11 cellular contexts compared by ENCODE assay signal in the genomic region with DNA sequence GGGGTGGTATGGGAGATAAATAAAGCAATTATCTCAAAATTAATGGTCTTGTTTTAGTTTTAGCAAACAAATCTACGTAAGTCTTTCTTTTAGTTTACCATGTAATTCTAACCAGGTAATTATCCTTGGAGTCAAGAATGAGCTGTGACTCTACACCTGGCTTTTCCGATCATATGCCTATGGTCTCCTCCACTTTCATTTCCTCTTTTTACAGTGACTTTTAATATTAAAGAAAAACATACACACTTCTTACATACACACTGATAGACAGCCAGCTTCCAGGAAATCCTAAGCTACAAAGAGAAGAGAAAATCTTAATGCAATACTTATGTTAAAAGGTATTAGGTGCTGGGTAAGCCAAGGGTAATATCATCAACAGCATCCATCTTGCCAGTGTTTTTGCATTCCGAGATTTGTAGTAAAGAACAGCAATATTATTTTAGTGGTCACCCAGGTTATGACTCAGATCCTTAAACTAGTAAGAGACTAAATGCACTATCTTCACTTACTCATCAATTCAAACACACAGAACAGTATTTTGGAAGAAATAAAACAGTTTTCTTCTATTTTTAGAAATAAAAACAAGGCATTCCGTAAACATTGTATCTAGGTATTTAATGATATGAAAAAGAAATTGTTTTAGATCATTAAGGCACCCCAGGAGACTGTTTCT. TPM values are rescaled to one million over a fixed set of nuclear protein-coding genes. Genes with fewer than 3 reads are reported as not detected.
DNase-seq lines count a peak whose midpoint lies in the region; ATAC-seq, FAIRE-seq and TF ChIP-seq lines count a peak whose summit lies in the region.
"Had no signal": no experiment of that assay in that cellular context is flagged by ENCODE, and none has a peak within 500 bp of the region (broad histone marks: within the 10 kb centered on the region; RNA-seq: fewer than 3 reads in every experiment).

No MANE protein-coding gene starts in this region.

- CTCF ChIA-PET in activated naive CD4-positive, alpha-beta T cell treated with anti-CD3 and anti-CD28 coated beads for 36 hours (lab: Charles Lee): interaction anchor here (0.5 kb wide), 1 partner anchor 930 kb away, joined by 3 read pairs; no protein-coding TSS in a partner anchor

- H3K27ac Mint-ChIP-seq in activated T-helper 17 cell treated with anti-CD3 and anti-CD28 coated beads, Interleukin-2, amount 50 U/mL, for 72 hours: no peak overlapping the region
- H3K27ac Mint-ChIP-seq in activated naive CD4-positive, alpha-beta T cell treated with anti-CD3 and anti-CD28 coated beads for 36 hours: no peak overlapping the region
- H3K27ac Mint-ChIP-seq: T-helper 2 cell treated with Interferon-gamma antibody and Interleukin-4, amounts not matched to agents 5 μg/mL and 100 μg/mL, for 36 hours had no signal

- H3K4me3 ChIP-seq in HFF-Myc (replicated peaks; ENCODE audit: low read depth, low read length): peak overlapping the region; percentile 82
- peak overlapping the region; percentile 1 for H3K4me3 ChIP-seq in fibroblast of pulmonary artery (replicated peaks; ENCODE audit: low read depth, low read length)

- H3K4me3 Mint-ChIP-seq in activated T-helper 17 cell treated with anti-CD3 and anti-CD28 coated beads, Interleukin-2, amount 50 U/mL, for 72 hours: no peak overlapping the region
- H3K4me3 Mint-ChIP-seq in activated naive CD4-positive, alpha-beta T cell treated with anti-CD3 and anti-CD28 coated beads for 36 hours: no peak overlapping the region

- H3K4me1 Mint-ChIP-seq in activated T-helper 17 cell treated with anti-CD3 and anti-CD28 coated beads, Interleukin-2, amount 50 U/mL, for 72 hours: peaks cover 15% of the 10 kb centered on the region
- peaks cover 16% of the 10 kb centered on the region for H3K4me1 Mint-ChIP-seq in activated naive CD4-positive, alpha-beta T cell treated with anti-CD3 and anti-CD28 coated beads for 36 hours (ENCODE audit: low read depth)

- ATAC-seq in activated T-helper 17 cell treated with anti-CD3 and anti-CD28 coated beads, Interleukin-2, amount 50 U/mL, for 72 hours (replicated peaks): no peak

- intact Hi-C loops in activated naive CD4-positive, alpha-beta T cell treated with anti-CD3 and anti-CD28 coated beads for 36 hours (cut with micrococcal nuclease): loop anchor here (5.0 to 10.0 kb wide), 3 partner anchors 982 to 1389 kb away; no protein-coding TSS in a partner anchor

- peak; percentile 3 for FAIRE-seq in A204.1 (lab: Jason Lieb, UNC)

- H3K27me3 Mint-ChIP-seq in activated T-helper 17 cell treated with anti-CD3 and anti-CD28 coated beads, Interleukin-2, amount 50 U/mL, for 72 hours: peaks cover 49% of the 10 kb centered on the region
- H3K27me3 Mint-ChIP-seq in activated naive CD4-positive, alpha-beta T cell treated with anti-CD3 and anti-CD28 coated beads for 36 hours (ENCODE audit: low read depth): peaks cover 51% of the 10 kb centered on the region

- H3K36me3 Mint-ChIP-seq in activated T-helper 17 cell treated with anti-CD3 and anti-CD28 coated beads, Interleukin-2, amount 50 U/mL, for 72 hours (ENCODE audit: low read depth): peaks cover 26% of the 10 kb centered on the region
- H3K36me3 Mint-ChIP-seq in activated naive CD4-positive, alpha-beta T cell treated with anti-CD3 and anti-CD28 coated beads for 36 hours (ENCODE audit: low read depth): no peaks in the 10 kb centered on the region

- H3K9me3 Mint-ChIP-seq in activated T-helper 17 cell treated with anti-CD3 and anti-CD28 coated beads, Interleukin-2, amount 50 U/mL, for 72 hours: peaks cover 15% of the 10 kb centered on the region
- H3K9me3 Mint-ChIP-seq in activated naive CD4-positive, alpha-beta T cell treated with anti-CD3 and anti-CD28 coated beads for 36 hours: no peaks in the 10 kb centered on the region

- no peak for DNase-seq in HFF-Myc (ENCODE audit: extremely low read depth, low read depth)
- peak; percentile 6 for DNase-seq in NOMO-1 treated with dmso at 0.1 percent for 144 hours (lab: John Stamatoyannopoulos, UW; ENCODE audit: unreplicated experiment)
- no peak for DNase-seq in fibroblast of pulmonary artery (ENCODE audit: low read depth)
- DNase-seq in OCI-M2 (lab: John Stamatoyannopoulos, UW; ENCODE audit: unreplicated experiment): no peak
- no peak for DNase-seq in activated naive CD4-positive, alpha-beta T cell treated with anti-CD3 and anti-CD28 coated beads for 36 hours
- no peak for DNase-seq in activated effector memory CD4-positive, alpha-beta T cell treated with anti-CD3 and anti-CD28 coated beads, Interleukin-2, amount 50 U/mL, for 16 hours
- DNase-seq: activated gamma-delta T cell treated with Interleukin-2 at 50 U/mL for 16 hours, NCI-H1048 had no signal

- TF ChIP-seq CTCF in HFF-Myc (IDR thresholded peaks at IDR 0.05; ENCODE audit: low read depth, low read length, missing control alignments): no peak
- no peak for TF ChIP-seq CTCF in fibroblast of pulmonary artery (IDR thresholded peaks at IDR 0.05; ENCODE audit: low read length, missing control alignments)

RNA-seq across cellular contexts. Expression of gene IRX5, which starts 4.4 kb away (rescaled TPM):
- total RNA-seq in activated T-helper 17 cell treated with anti-CD3 and anti-CD28 coated beads, Interleukin-2, amount 50 U/mL, for 72 hours: under 1 TPM in 1 of 2 donors, not detected in 1; 0.13 TPM
- not detected for total RNA-seq in activated naive CD4-positive, alpha-beta T cell treated with anti-CD3 and anti-CD28 coated beads for 36 hours
